In genomic region chr15:73996267-73996666, GRCh38 we compare ENCODE assay signal across 10 cellular contexts. TPM values are rescaled to one million over a fixed set of nuclear protein-coding genes. Genes with fewer than 3 reads are reported as not detected.
DNase-seq lines count a peak whose midpoint lies in the region; ATAC-seq and TF ChIP-seq lines count a peak whose summit lies in the region.
"Had no signal": no experiment of that assay in that cellular context is flagged by ENCODE, and none has a peak within 500 bp of the region (broad histone marks: within the 10 kb centered on the region; RNA-seq: fewer than 3 reads in every experiment).

No MANE protein-coding gene starts in this region.

- peaks cover 62 to 81% (median 72%) of the 10 kb centered on the region in 10 experiments for H3K4me1 ChIP-seq in BLaER1 treated with 17β-estradiol and CSF1 and Interleukin-3, amounts not matched to agents 10 nM and 100 nM
- peaks cover 23% of the 10 kb centered on the region for H3K4me1 ChIP-seq in neural progenitor cell

- H3K27me3 Mint-ChIP-seq in neural progenitor cell (ENCODE audit: insufficient read depth, low read depth), result peaks cover 2% of the 10 kb centered on the region

- H3F3A ChIP-seq in neural progenitor cell (ENCODE audit: low read depth), result peaks cover 8% of the 10 kb centered on the region

- no peaks in the 10 kb centered on the region for H3K9me3 Mint-ChIP-seq in neural progenitor cell

- H3K9me3 ChIP-seq in BLaER1 treated with 17β-estradiol and CSF1 and Interleukin-3, amounts not matched to agents 10 nM and 100 nM (replicated peaks in 1 of 11), result no peaks in the 10 kb centered on the region
- H3K9me3 ChIP-seq in neural progenitor cell (ENCODE audit: low read depth), result no peaks in the 10 kb centered on the region

- in situ Hi-C loops in GM13976 (cut with MboI; ENCODE audit: low sequenced_read_pairs, unreplicated experiment), result no loop called here
- in situ Hi-C loops in KBM-7 (cut with MboI; ENCODE audit: low pct_unique_long_range_greater_than_20kb, low sequenced_read_pairs), result no loop called here

- H3K36me3 ChIP-seq in BLaER1 treated with 17β-estradiol and CSF1 and Interleukin-3, amounts not matched to agents 10 nM and 100 nM, result peaks cover 27 to 38% (median 36%) of the 10 kb centered on the region in 11 experiments
- peaks cover 10% of the 10 kb centered on the region for H3K36me3 ChIP-seq in neural progenitor cell

- H3K4me3 Mint-ChIP-seq in neural progenitor cell, result peak overlapping the region; percentile 97

- peaks cover 2% of the 10 kb centered on the region for H3K36me3 Mint-ChIP-seq in neural progenitor cell

- H3K4me2 ChIP-seq in BLaER1 treated with 17β-estradiol and CSF1 and Interleukin-3, amounts not matched to agents 10 nM and 100 nM, result peak overlapping the region; percentile 79 to 100 (median 97)
- H3K4me2 ChIP-seq in neural progenitor cell, result peak overlapping the region; percentile 97

- DNase-seq in NB4 (ENCODE audit: low read depth), result no peak
- DNase-seq in dorsolateral prefrontal cortex, result no peak
- no peak for DNase-seq in neural progenitor cell (ENCODE audit: low spot score)
- no peak for DNase-seq in GM13976 (ENCODE audit: low spot score)
- no peak for DNase-seq in KBM-7
- no peak for DNase-seq in cerebellum (ENCODE audit: low spot score)
- DNase-seq: activated gamma-delta T cell; stimulated activated naive CD4-positive, alpha-beta T cell treated with Interleukin-2 at 50 U/mL for 16 hours had no signal

- peak overlapping the region; percentile 82 to 92 (median 89); a peak in 21 of 22 replicates for H3K9ac ChIP-seq in BLaER1 treated with 17β-estradiol and CSF1 and Interleukin-3, amounts not matched to agents 10 nM and 100 nM
- H3K9ac ChIP-seq in neural progenitor cell, result no peak overlapping the region

- H3K27me3 ChIP-seq in BLaER1 treated with 17β-estradiol and CSF1 and Interleukin-3, amounts not matched to agents 10 nM and 100 nM, result no peaks in the 10 kb centered on the region
- H3K27me3 ChIP-seq in dorsolateral prefrontal cortex, result no peaks in the 10 kb centered on the region
- H3K27me3 ChIP-seq in neural progenitor cell, result no peaks in the 10 kb centered on the region

- peak overlapping the region in 10 of 11 experiments; percentile 66 to 90 (median 85); a peak in 18 of 22 replicates for H3K27ac ChIP-seq in BLaER1 treated with 17β-estradiol and CSF1 and Interleukin-3, amounts not matched to agents 10 nM and 100 nM
- peak overlapping the region in 50 of 59 donors; percentile 19 to 94 (median 84) for H3K27ac ChIP-seq in dorsolateral prefrontal cortex
- H3K27ac ChIP-seq in neural progenitor cell, result no peak overlapping the region

- no peak for ATAC-seq in HG02884 (IDR thresholded peaks at IDR 0.05; ENCODE audit: unreplicated experiment)

- H3K4me3 ChIP-seq in BLaER1 treated with 17β-estradiol and CSF1 and Interleukin-3, amounts not matched to agents 10 nM and 100 nM, result peak overlapping the region; percentile 76 to 96 (median 84)
- H3K4me3 ChIP-seq in NB4 (ENCODE audit: low read depth, low read length) (peak overlapping the region; percentile 85), dorsolateral prefrontal cortex (peak overlapping the region in 56 of 59 donors; percentile 7 to 98 (median 77)), neural progenitor cell (peak overlapping the region; percentile 98)

- intact Hi-C loops in dorsolateral prefrontal cortex (cut with DNase I), result loop anchor here in 1 of 2 donors (10.0 kb wide), 1 partner anchor 549 kb away; the partner anchor contains the start of gene ARID3B

- TF ChIP-seq CTCF in NB4 (IDR thresholded peaks at IDR 0.05; ENCODE audit: low read depth, low read length) (no peak), dorsolateral prefrontal cortex (IDR thresholded peaks at IDR 0.05 in 54 of 56, conservative IDR thresholded peaks at IDR 0.05 in 2 of 56; ENCODE audit: low read depth in 1 of 56, partially characterized antibody in 56 of 56) (no peak), neural progenitor cell (IDR thresholded peaks at IDR 0.05) (no peak), GM13976 (IDR thresholded peaks at IDR 0.05; ENCODE audit: borderline replicate concordance, control extremely low read depth, extremely low read depth, insufficient read depth, missing control alignments) (no peak)

- no peak overlapping the region for H2AFZ ChIP-seq in neural progenitor cell (replicated peaks)

- H4K20me1 ChIP-seq in BLaER1 treated with 17β-estradiol and CSF1 and Interleukin-3, amounts not matched to agents 10 nM and 100 nM, result peaks cover 20 to 53% (median 35%) of the 10 kb centered on the region in 11 experiments; a peak in 18 of 22 replicates
- H4K20me1 ChIP-seq in neural progenitor cell (ENCODE audit: low read depth), result peaks cover 19% of the 10 kb centered on the region

- TF ChIP-seq POLR2A in NB4 (IDR thresholded peaks at IDR 0.05; ENCODE audit: extremely low read depth, insufficient read length), result no peak

- peaks cover 26% of the 10 kb centered on the region for H3K4me1 Mint-ChIP-seq in neural progenitor cell

- H3K79me2 ChIP-seq in neural progenitor cell (ENCODE audit: low read depth), result peaks cover 50% of the 10 kb centered on the region

- H3K27ac Mint-ChIP-seq in neural progenitor cell, result no peak overlapping the region

RNA-seq across cellular contexts. Expression of gene PML, which starts 1.8 kb away (rescaled TPM):
- total RNA-seq in dorsolateral prefrontal cortex (10 to 100 TPM; 19.9 to 58.9 (median 30.2) TPM), neural progenitor cell (ENCODE audit: low replicate concordance) (15.3 and 18.0 TPM in 2 replicates), cerebellum (13.1 TPM)

RNA-seq across cellular contexts. Expression of gene STOML1, which starts 4.2 kb away (rescaled TPM):
- total RNA-seq in dorsolateral prefrontal cortex, result 10 to 100 TPM; 37.5 to 82.8 (median 57.6) TPM
- 2.0 and 4.7 TPM in 2 replicates for total RNA-seq in neural progenitor cell (ENCODE audit: low replicate concordance)
- 14.2 TPM for total RNA-seq in cerebellum
